In genomic region chr2:3423492-3424170, GRCh38 we compare ENCODE assay signal across 1 cellular context.
TF ChIP-seq lines count a peak whose summit lies in the region.

No MANE protein-coding gene starts in this region.

TF ChIP-seq in HepG2, 621 proteins besides CTCF, POLR2A, EP300 and RAD21 (continued from another document and continues in another):
- TF ChIP-seq SNRNP70 (IDR thresholded peaks at IDR 0.05; ENCODE audit: low read depth, low read length) (no peak), HOXA7 (CRISPR knock-in tag; IDR thresholded peaks at IDR 0.05) (no peak), TCF7 (IDR thresholded peaks at IDR 0.05; ENCODE audit: low read depth) (no peak), ATAD3A (CRISPR knock-in tag; IDR thresholded peaks at IDR 0.05) (no peak), MTA3 (CRISPR knock-in tag; IDR thresholded peaks at IDR 0.05) (no peak), MIER3 (CRISPR knock-in tag; IDR thresholded peaks at IDR 0.05; ENCODE audit: borderline replicate concordance) (no peak), ARID3A (IDR thresholded peaks at IDR 0.05; ENCODE audit: low read depth, low read length) (0 out of 2 replicates have a peak, but pooled peaks have one; percentile 15), BCL6 (CRISPR knock-in tag; IDR thresholded peaks at IDR 0.05) (no peak), ARID4A (CRISPR knock-in tag; IDR thresholded peaks at IDR 0.05; ENCODE audit: borderline replicate concordance) (no peak), RXRA (CRISPR knock-in tag; IDR thresholded peaks at IDR 0.05) (peak; percentile 67), KDM2A (CRISPR knock-in tag; IDR thresholded peaks at IDR 0.05; ENCODE audit: borderline replicate concordance, low read depth) (0 out of 2 replicates have a peak, but pooled peaks have one; percentile 72), ZNF782 (CRISPR knock-in tag; IDR thresholded peaks at IDR 0.05; ENCODE audit: borderline replicate concordance) (no peak), NFE2L2 (IDR thresholded peaks at IDR 0.05; ENCODE audit: low read length) (no peak), ZNF337 (CRISPR knock-in tag; IDR thresholded peaks at IDR 0.05; ENCODE audit: borderline replicate concordance, low read depth) (no peak), NCOA2 (CRISPR knock-in tag; IDR thresholded peaks at IDR 0.05) (no peak), FLYWCH1 (CRISPR knock-in tag; IDR thresholded peaks at IDR 0.05) (no peak), AGO1 (IDR thresholded peaks at IDR 0.05; ENCODE audit: low read depth, low read length, poor library complexity, severe bottlenecking) (no peak), TOPORS (CRISPR knock-in tag; IDR thresholded peaks at IDR 0.05) (0 out of 2 replicates have a peak, but pooled peaks have one; percentile 61), SIN3B (IDR thresholded peaks at IDR 0.05; ENCODE audit: low read length) (no peak), ATM (IDR thresholded peaks at IDR 0.05; ENCODE audit: borderline replicate concordance) (no peak), HNF1B (CRISPR knock-in tag; IDR thresholded peaks at IDR 0.05) (peak; percentile 64; the same call in 1 of the 2 replicates), TEAD3 (CRISPR knock-in tag; optimal IDR thresholded peaks at IDR 0.05; ENCODE audit: borderline replicate concordance) (peak; percentile 83), HNF4G (IDR thresholded peaks at IDR 0.05; ENCODE audit: borderline replicate concordance, low read depth, low read length) (no peak), HNF4G (CRISPR knock-in tag; IDR thresholded peaks at IDR 0.05; ENCODE audit: borderline replicate concordance, low read depth) (no peak), PRDM10 (CRISPR knock-in tag; IDR thresholded peaks at IDR 0.05; ENCODE audit: low read depth) (no peak), FIP1L1 (IDR thresholded peaks at IDR 0.05; ENCODE audit: borderline replicate concordance, insufficient read depth, low read depth, low read length) (no peak), JUND (CRISPR knock-in tag; IDR thresholded peaks at IDR 0.05) (no peak; the same call in 1 of the 2 replicates), SALL2 (CRISPR knock-in tag; IDR thresholded peaks at IDR 0.05) (no peak), MLX (CRISPR knock-in tag; IDR thresholded peaks at IDR 0.05) (no peak), KAT8 (CRISPR knock-in tag; IDR thresholded peaks at IDR 0.05) (0 out of 2 replicates have a peak, but pooled peaks have one; percentile 20), HHEX (CRISPR knock-in tag; IDR thresholded peaks at IDR 0.05) (no peak), PAX8 (CRISPR knock-in tag; IDR thresholded peaks at IDR 0.05; ENCODE audit: borderline replicate concordance) (no peak), MAFK (conservative IDR thresholded peaks at IDR 0.05 in 1 of 2, IDR thresholded peaks at IDR 0.05 in 1 of 2; ENCODE audit: low read length in 2 of 2) (peak in 1 of 2 experiments; percentile 10; a peak in 1 of 4 replicates), LRRFIP1 (CRISPR knock-in tag; conservative IDR thresholded peaks at IDR 0.05) (no peak), ZNF878 (CRISPR knock-in tag; IDR thresholded peaks at IDR 0.05) (no peak), CCAR2 (optimal IDR thresholded peaks at IDR 0.05; ENCODE audit: low read depth, low read length) (no peak), PTBP1 (IDR thresholded peaks at IDR 0.05; ENCODE audit: low read depth, low read length, poor library complexity, severe bottlenecking) (no peak), NR2F2 (IDR thresholded peaks at IDR 0.05; ENCODE audit: borderline replicate concordance, low read depth) (no peak), ZFP1 (CRISPR knock-in tag; IDR thresholded peaks at IDR 0.05) (no peak), ZNF205 (CRISPR knock-in tag; IDR thresholded peaks at IDR 0.05) (no peak), HOXA5 (CRISPR knock-in tag; IDR thresholded peaks at IDR 0.05) (peak; percentile 62; the same call in 1 of the 2 replicates), NFE2L1 (CRISPR knock-in tag; IDR thresholded peaks at IDR 0.05; ENCODE audit: borderline replicate concordance) (no peak), BRCA1 (CRISPR knock-in tag; IDR thresholded peaks at IDR 0.05) (no peak), ATF1 (CRISPR knock-in tag; IDR thresholded peaks at IDR 0.05) (no peak)
- TF ChIP-seq, protein P1, sequence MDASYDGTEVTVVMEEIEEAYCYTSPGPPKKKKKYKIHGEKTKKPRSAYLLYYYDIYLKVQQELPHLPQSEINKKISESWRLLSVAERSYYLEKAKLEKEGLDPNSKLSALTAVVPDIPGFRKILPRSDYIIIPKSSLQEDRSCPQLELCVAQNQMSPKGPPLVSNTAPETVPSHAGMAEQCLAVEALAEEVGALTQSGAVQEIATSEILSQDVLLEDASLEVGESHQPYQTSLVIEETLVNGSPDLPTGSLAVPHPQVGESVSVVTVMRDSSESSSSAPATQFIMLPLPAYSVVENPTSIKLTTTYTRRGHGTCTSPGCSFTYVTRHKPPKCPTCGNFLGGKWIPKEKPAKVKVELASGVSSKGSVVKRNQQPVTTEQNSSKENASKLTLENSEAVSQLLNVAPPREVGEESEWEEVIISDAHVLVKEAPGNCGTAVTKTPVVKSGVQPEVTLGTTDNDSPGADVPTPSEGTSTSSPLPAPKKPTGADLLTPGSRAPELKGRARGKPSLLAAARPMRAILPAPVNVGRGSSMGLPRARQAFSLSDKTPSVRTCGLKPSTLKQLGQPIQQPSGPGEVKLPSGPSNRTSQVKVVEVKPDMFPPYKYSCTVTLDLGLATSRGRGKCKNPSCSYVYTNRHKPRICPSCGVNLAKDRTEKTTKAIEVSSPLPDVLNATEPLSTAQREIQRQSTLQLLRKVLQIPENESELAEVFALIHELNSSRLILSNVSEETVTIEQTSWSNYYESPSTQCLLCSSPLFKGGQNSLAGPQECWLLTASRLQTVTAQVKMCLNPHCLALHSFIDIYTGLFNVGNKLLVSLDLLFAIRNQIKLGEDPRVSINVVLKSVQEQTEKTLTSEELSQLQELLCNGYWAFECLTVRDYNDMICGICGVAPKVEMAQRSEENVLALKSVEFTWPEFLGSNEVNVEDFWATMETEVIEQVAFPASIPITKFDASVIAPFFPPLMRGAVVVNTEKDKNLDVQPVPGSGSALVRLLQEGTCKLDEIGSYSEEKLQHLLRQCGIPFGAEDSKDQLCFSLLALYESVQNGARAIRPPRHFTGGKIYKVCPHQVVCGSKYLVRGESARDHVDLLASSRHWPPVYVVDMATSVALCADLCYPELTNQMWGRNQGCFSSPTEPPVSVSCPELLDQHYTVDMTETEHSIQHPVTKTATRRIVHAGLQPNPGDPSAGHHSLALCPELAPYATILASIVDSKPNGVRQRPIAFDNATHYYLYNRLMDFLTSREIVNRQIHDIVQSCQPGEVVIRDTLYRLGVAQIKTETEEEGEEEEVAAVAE (CRISPR knock-in tag; IDR thresholded peaks at IDR 0.05; ENCODE audit: borderline replicate concordance) = no peak; the same call in 1 of the 2 replicates
- TF ChIP-seq, protein P2, sequence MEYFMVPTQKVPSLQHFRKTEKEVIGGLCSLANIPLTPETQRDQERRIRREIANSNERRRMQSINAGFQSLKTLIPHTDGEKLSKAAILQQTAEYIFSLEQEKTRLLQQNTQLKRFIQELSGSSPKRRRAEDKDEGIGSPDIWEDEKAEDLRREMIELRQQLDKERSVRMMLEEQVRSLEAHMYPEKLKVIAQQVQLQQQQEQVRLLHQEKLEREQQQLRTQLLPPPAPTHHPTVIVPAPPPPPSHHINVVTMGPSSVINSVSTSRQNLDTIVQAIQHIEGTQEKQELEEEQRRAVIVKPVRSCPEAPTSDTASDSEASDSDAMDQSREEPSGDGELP (IDR thresholded peaks at IDR 0.05; ENCODE audit: borderline replicate concordance, low read depth) = no peak
